ENCODE assay signal across 13 cellular contexts in the genomic region with DNA sequence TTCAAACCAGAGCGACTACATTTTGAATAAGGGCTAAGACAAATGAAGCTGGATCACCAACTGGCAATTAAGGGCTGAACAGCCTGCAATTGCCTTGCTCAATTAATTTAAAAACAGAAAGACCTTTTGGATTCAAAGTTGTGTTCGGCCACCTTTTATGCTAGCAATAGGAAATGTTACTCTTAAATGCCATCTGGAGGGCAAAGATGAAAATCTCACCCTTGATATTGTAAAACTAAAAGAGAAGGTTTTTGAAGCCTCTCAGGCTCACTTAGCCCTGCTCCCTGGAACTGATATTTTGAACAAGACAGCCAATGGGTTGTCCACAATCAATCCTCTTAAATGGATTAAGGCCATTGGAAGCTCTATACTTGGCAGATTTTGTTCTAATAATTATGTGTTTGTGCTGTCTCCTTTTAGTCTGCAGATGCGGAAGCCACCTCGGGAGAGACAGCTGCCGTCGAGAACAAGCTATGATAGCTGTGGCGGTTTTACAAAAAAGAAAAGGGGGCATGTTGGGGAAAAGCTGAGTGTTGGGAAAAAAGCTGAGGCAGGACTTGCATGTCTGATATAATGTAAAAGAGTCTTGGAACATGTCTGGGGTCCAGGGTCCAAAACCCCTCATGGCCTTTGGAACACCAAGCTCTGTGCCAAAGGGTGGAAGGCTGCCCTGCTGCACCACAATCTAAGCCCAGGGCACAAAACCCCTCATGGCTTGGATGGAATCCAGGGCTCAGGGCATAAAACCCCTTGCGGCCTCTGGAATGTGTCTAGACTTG. TPM values are rescaled to one million over a fixed set of nuclear protein-coding genes. Genes with fewer than 3 reads are reported as not detected.
DNase-seq lines count a peak whose midpoint lies in the region; ATAC-seq and TF ChIP-seq lines count a peak whose summit lies in the region.
"Had no signal": no experiment of that assay in that cellular context is flagged by ENCODE, and none has a peak within 500 bp of the region (broad histone marks: within the 10 kb centered on the region; RNA-seq: fewer than 3 reads in every experiment).

No MANE protein-coding gene starts in this region.

- H3K27ac ChIP-seq in coronary artery = no peak overlapping the region
- H3K27ac ChIP-seq: upper lobe of left lung had no signal

- peaks cover 13% of the 10 kb centered on the region for H3K9me3 Mint-ChIP-seq in activated T-cell treated with anti-CD3 and anti-CD28 coated beads, Interleukin-2, amount 50 U/mL, for 24 hours
- peaks cover 22% of the 10 kb centered on the region for H3K9me3 Mint-ChIP-seq in activated naive CD8-positive, alpha-beta T cell treated with anti-CD3 and anti-CD28 coated beads, Interleukin-2, amount 50 U/mL, for 24 hours

- peak overlapping the region; percentile 54 for H3K4me3 Mint-ChIP-seq in activated T-cell treated with anti-CD3 and anti-CD28 coated beads, Interleukin-2, amount 50 U/mL, for 24 hours
- H3K4me3 Mint-ChIP-seq in activated naive CD8-positive, alpha-beta T cell treated with anti-CD3 and anti-CD28 coated beads, Interleukin-2, amount 50 U/mL, for 24 hours = peak overlapping the region; percentile 60

- intact Hi-C loops in posterior vena cava (cut with DNase I) = no loop called here

- peak overlapping the region; percentile 55 for H3K27ac Mint-ChIP-seq in activated T-cell treated with anti-CD3 and anti-CD28 coated beads, Interleukin-2, amount 50 U/mL, for 24 hours
- peak overlapping the region; percentile 83 for H3K27ac Mint-ChIP-seq in activated naive CD8-positive, alpha-beta T cell treated with anti-CD3 and anti-CD28 coated beads, Interleukin-2, amount 50 U/mL, for 24 hours

- no peak overlapping the region for H3K4me3 ChIP-seq in coronary artery

- TF ChIP-seq CTCF in coronary artery (IDR thresholded peaks at IDR 0.05) = no peak

- H3K27me3 Mint-ChIP-seq in activated T-cell treated with anti-CD3 and anti-CD28 coated beads, Interleukin-2, amount 50 U/mL, for 24 hours = no peaks in the 10 kb centered on the region
- no peaks in the 10 kb centered on the region for H3K27me3 Mint-ChIP-seq in activated naive CD8-positive, alpha-beta T cell treated with anti-CD3 and anti-CD28 coated beads, Interleukin-2, amount 50 U/mL, for 24 hours

- DNase-seq in activated T-cell treated with anti-CD3 and anti-CD28 coated beads, Interleukin-2, amount 50 U/mL, for 24 hours = no peak
- no peak for DNase-seq in activated T-cell treated with anti-CD3 and anti-CD28 coated beads, Interleukin-2, amount 50 U/mL, for 48 hours
- DNase-seq in NCI-H1694 (lab: John Stamatoyannopoulos, UW) (peak; percentile 34), posterior vena cava (ENCODE audit: low spot score) (peak; percentile 17), coronary artery (ENCODE audit: low spot score) (no peak), SKM-1 treated with dmso at 0.1 percent for 144 hours (lab: John Stamatoyannopoulos, UW; ENCODE audit: unreplicated experiment) (no peak)
- no peak for DNase-seq in activated naive CD8-positive, alpha-beta T cell treated with anti-CD3 and anti-CD28 coated beads, Interleukin-2, amount 50 U/mL, for 24 hours
- DNase-seq: glutamatergic neuron, NCI-H1436, NCI-H69, retina, upper lobe of left lung had no signal

- peaks cover 40% of the 10 kb centered on the region for H3K4me1 Mint-ChIP-seq in activated T-cell treated with anti-CD3 and anti-CD28 coated beads, Interleukin-2, amount 50 U/mL, for 24 hours (ENCODE audit: low read depth)
- peaks cover 42% of the 10 kb centered on the region for H3K4me1 Mint-ChIP-seq in activated naive CD8-positive, alpha-beta T cell treated with anti-CD3 and anti-CD28 coated beads, Interleukin-2, amount 50 U/mL, for 24 hours

- H3K36me3 Mint-ChIP-seq in activated T-cell treated with anti-CD3 and anti-CD28 coated beads, Interleukin-2, amount 50 U/mL, for 24 hours (ENCODE audit: low read depth) = peaks cover 31% of the 10 kb centered on the region
- peaks cover 32% of the 10 kb centered on the region for H3K36me3 Mint-ChIP-seq in activated naive CD8-positive, alpha-beta T cell treated with anti-CD3 and anti-CD28 coated beads, Interleukin-2, amount 50 U/mL, for 24 hours (ENCODE audit: low read depth)

- ATAC-seq in activated naive CD8-positive, alpha-beta T cell treated with anti-CD3 and anti-CD28 coated beads, Interleukin-2, amount 50 U/mL, for 24 hours = no peak
- no peak for ATAC-seq in GM18502 (IDR thresholded peaks at IDR 0.05; ENCODE audit: poor library complexity, unreplicated experiment)

RNA-seq across cellular contexts. Expression of a gene that starts 44.4 kb away (rescaled TPM):
- total RNA-seq in posterior vena cava = 10 to 100 TPM; 27.2 to 32.4 TPM

Comparison
In these comparisons a context has a peak if more than half of its experiments do, and no peak if none do; other contexts are left out.
1. DNase-seq: peak in NCI-H1694 (single experiment) and posterior vena cava (single experiment); none in activated T-cell treated with anti-CD3 and anti-CD28 coated beads, Interleukin-2, amount 50 U/mL, for 24 hours (single experiment), activated T-cell treated with anti-CD3 and anti-CD28 coated beads, Interleukin-2, amount 50 U/mL, for 48 hours (0 of 2), activated naive CD8-positive, alpha-beta T cell treated with anti-CD3 and anti-CD28 coated beads, Interleukin-2, amount 50 U/mL, for 24 hours (single experiment), coronary artery (single experiment) and SKM-1 treated with dmso at 0.1 percent for 144 hours (single experiment).